In the genomic region with DNA sequence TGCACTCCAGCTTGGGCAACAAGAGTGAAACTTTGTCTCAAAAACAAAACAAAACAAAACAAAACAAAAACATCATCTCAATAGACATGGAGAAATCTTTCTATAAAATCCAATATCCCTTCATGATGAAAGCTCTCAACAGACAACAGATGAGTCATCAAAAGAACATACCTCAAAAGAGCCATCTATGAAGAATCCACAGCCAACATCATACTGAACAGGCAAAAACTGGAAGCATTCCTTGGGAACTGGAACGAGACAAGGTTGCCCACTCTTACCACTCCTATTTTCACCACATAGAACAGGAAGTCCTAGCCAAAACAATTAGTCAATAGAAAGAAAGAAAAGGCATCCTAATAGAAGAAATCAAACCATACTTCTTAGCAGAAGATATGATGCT, we compare ENCODE assay signal across 22 cellular contexts.
"Had no signal": no experiment of that assay in that cellular context is flagged by ENCODE, and none has a peak within 500 bp of the region (broad histone marks: within the 10 kb centered on the region; RNA-seq: fewer than 3 reads in every experiment).

No MANE protein-coding gene starts in this region.

- H3K36me3 ChIP-seq: brain microvascular endothelial cell, MG63 had no signal

- H3K9me3 Mint-ChIP-seq: activated CD4-positive, alpha-beta T cell treated with anti-CD3 and anti-CD28 coated beads, Interleukin-2, amount 10 ng/mL, durations not matched to agents 24 days and 14 days; activated T-cell treated with anti-CD3 and anti-CD28 coated beads, Interleukin-2, amount 50 U/mL, for 4 hours had no signal

- H3K36me3 Mint-ChIP-seq: WTC11 had no signal

- H3K4me3 Mint-ChIP-seq: activated CD4-positive, alpha-beta T cell treated with anti-CD3 and anti-CD28 coated beads, Interleukin-2, amount 10 ng/mL, durations not matched to agents 24 days and 14 days; activated naive CD8-positive, alpha-beta T cell; activated T-cell treated with anti-CD3 and anti-CD28 coated beads, Interleukin-2, amount 50 U/mL, for 4 hours; T-helper 17 cell; WTC11 had no signal

- H3K27me3 ChIP-seq: brain microvascular endothelial cell, MG63 had no signal

- DNase-seq: activated CD4-positive, alpha-beta T cell treated with anti-CD3 and anti-CD28 coated beads for 1 hour; activated CD4-positive, alpha-beta T cell treated with anti-CD3 and anti-CD28 coated beads, Interleukin-2, amount 10 ng/mL, durations not matched to agents 24 days and 14 days; activated CD4-positive, alpha-beta T cell treated with anti-CD3 and anti-CD28 coated beads, Interleukin-2, amount 50 U/mL, for 48 hours; activated effector memory CD4-positive, alpha-beta T cell treated with anti-CD3 and anti-CD28 coated beads, Interleukin-2, amount 50 U/mL, for 16 hours; activated naive CD4-positive, alpha-beta T cell treated with Interleukin-2 at 50 U/mL for 16 hours; activated T-cell treated with anti-CD3 and anti-CD28 coated beads, Interleukin-2, amount 50 U/mL, for 4 hours; brain microvascular endothelial cell; MG63; MV-4-11; NCI-H1092 treated with DMSO at 0.1 percent for 48 hours; NCI-H1417 treated with DMSO at 0.1 percent for 48 hours; NCI-H1694; NCI-H2029 treated with DMSO at 0.1 percent for 48 hours; NCI-H510A treated with DMSO at 0.1 percent for 48 hours; NCI-H69; PC-3; SIG-M5; T-helper 17 cell; T-helper 9 cell had no signal

- H3K27ac ChIP-seq: brain microvascular endothelial cell, KMS-11 had no signal

- H3K27me3 Mint-ChIP-seq: activated naive CD8-positive, alpha-beta T cell; T-helper 17 cell had no signal

- H3K4me3 ChIP-seq: MG63 had no signal

- H3K9me3 ChIP-seq: MG63 had no signal

- H3K27ac Mint-ChIP-seq: activated CD4-positive, alpha-beta T cell treated with anti-CD3 and anti-CD28 coated beads, Interleukin-2, amount 10 ng/mL, durations not matched to agents 24 days and 14 days; activated naive CD8-positive, alpha-beta T cell; T-helper 17 cell; WTC11 had no signal

- H3K4me1 Mint-ChIP-seq: WTC11 had no signal
